14 cellular contexts compared by ENCODE assay signal in genomic region chr1:19353596-19353995, GRCh38.
DNase-seq lines count a peak whose midpoint lies in the region; ATAC-seq and TF ChIP-seq lines count a peak whose summit lies in the region.
"Had no signal": no experiment of that assay in that cellular context is flagged by ENCODE, and none has a peak within 500 bp of the region (broad histone marks: within the 10 kb centered on the region; RNA-seq: fewer than 3 reads in every experiment).

No MANE protein-coding gene starts in this region.

- no peak overlapping the region for H3K4me3 ChIP-seq in tibial artery
- H3K4me3 ChIP-seq: HAP-1, ovary had no signal

- H3K4me1 ChIP-seq in tibial artery, result peaks cover 0 to 5% (median 0%) of the 10 kb centered on the region in 4 donors
- H3K4me1 ChIP-seq: BE2C, HAP-1 had no signal

- H3K4me1 Mint-ChIP-seq in memory B cell, result no peaks in the 10 kb centered on the region

- no peaks in the 10 kb centered on the region for H3K9me3 ChIP-seq in tibial artery
- H3K9me3 ChIP-seq: BE2C, HAP-1, ovary had no signal

- no peak overlapping the region for H3K4me3 Mint-ChIP-seq in memory B cell

- CTCF ChIA-PET in RWPE1 (lab: Yijun Ruan, JAX), result interaction anchor here (0.6 to 0.9 kb wide), 2 partner anchors 12 to 1550 kb away, joined by 3 to 4 read pairs; no protein-coding TSS in a partner anchor

- ATAC-seq in memory B cell (ENCODE audit: low read depth) (no peak), HG03432 (IDR thresholded peaks at IDR 0.05; ENCODE audit: unreplicated experiment) (no peak), GM21423 (IDR thresholded peaks at IDR 0.05; ENCODE audit: unreplicated experiment) (no peak), HG02588 (IDR thresholded peaks at IDR 0.05; ENCODE audit: unreplicated experiment) (no peak)

- no peaks in the 10 kb centered on the region for H3K9me3 Mint-ChIP-seq in memory B cell
- H3K9me3 Mint-ChIP-seq: activated T-helper 2 cell treated with anti-CD3 and anti-CD28 coated beads, Interferon-gamma antibody, Interleukin-2, Interleukin-4, amounts not matched to agents 10 μg/mL and 5 μg/mL and 100 μg/mL, durations not matched to agents 14 hours and 24 hours and 36 hours had no signal

- DNase-seq in DMS79 (lab: John Stamatoyannopoulos, UW), result peak; percentile 83
- peak; percentile 77 for DNase-seq in NCI-H128 (lab: John Stamatoyannopoulos, UW; ENCODE audit: unreplicated experiment)
- no peak for DNase-seq in RWPE1 (ENCODE audit: low spot score)
- no peak for DNase-seq in memory B cell (ENCODE audit: low spot score in 2 of 2)
- no peak for DNase-seq in tibial artery
- DNase-seq: activated CD4-positive, alpha-beta T cell treated with anti-CD3 and anti-CD28 coated beads for 1 hour; BE2C; mammary epithelial cell; ovary had no signal

- H3K36me3 Mint-ChIP-seq in memory B cell, result peaks cover 15% of the 10 kb centered on the region

- TF ChIP-seq CTCF in RWPE1 (conservative IDR thresholded peaks at IDR 0.05; ENCODE audit: low read depth), result no peak
- no peak for TF ChIP-seq CTCF in tibial artery (IDR thresholded peaks at IDR 0.05)

- H3K27ac ChIP-seq in RWPE1 (peak overlapping the region; percentile 27), tibial artery (no peak overlapping the region)
- H3K27ac ChIP-seq: ovary had no signal

- H3K27me3 ChIP-seq in tibial artery, result no peaks in the 10 kb centered on the region
- H3K27me3 ChIP-seq: BE2C, ovary had no signal

- peaks cover 51 to 84% (median 76%) of the 10 kb centered on the region in 3 donors for H3K36me3 ChIP-seq in tibial artery
- H3K36me3 ChIP-seq: BE2C, ovary had no signal

- H3K27me3 Mint-ChIP-seq in memory B cell, result no peaks in the 10 kb centered on the region

- intact Hi-C loops in tibial artery (cut with DNase I; ENCODE audit: low total_unique reads), result no loop called here

- POLR2A ChIA-PET in RWPE1 (lab: Yijun Ruan, JAX; ENCODE audit: low non-redundant PET), result interaction anchor here (0.5 to 0.7 kb wide), 2 partner anchors 90 to 139 kb away, joined by 3 read pairs; no protein-coding TSS in a partner anchor

- H3K27ac Mint-ChIP-seq in memory B cell, result peak overlapping the region; percentile 72
- H3K27ac Mint-ChIP-seq: activated T-helper 2 cell treated with anti-CD3 and anti-CD28 coated beads, Interferon-gamma antibody, Interleukin-2, Interleukin-4, amounts not matched to agents 10 μg/mL and 5 μg/mL and 100 μg/mL, durations not matched to agents 14 hours and 24 hours and 36 hours had no signal

Comparison
In these comparisons a context has a peak if more than half of its experiments do, and no peak if none do; other contexts are left out.
1. DNase-seq: peak in DMS79 (single experiment) and NCI-H128 (single experiment); none in RWPE1 (single experiment), memory B cell (0 of 2) and tibial artery (0 of 2).